ENCODE assay signal across 19 cellular contexts in genomic region chr9:92720209-92720765, GRCh38.
"Had no signal": no experiment of that assay in that cellular context is flagged by ENCODE, and none has a peak within 500 bp of the region (broad histone marks: within the 10 kb centered on the region; RNA-seq: fewer than 3 reads in every experiment).

No MANE protein-coding gene starts in this region.

- H3K9me3 Mint-ChIP-seq: activated CD4-positive, alpha-beta T cell treated with anti-CD3 and anti-CD28 coated beads, Interleukin-2, amount 10 ng/mL, durations not matched to agents 7 days and 5 days; activated naive CD4-positive, alpha-beta T cell treated with anti-CD3 and anti-CD28 coated beads, Interleukin-2, amount 50 U/mL, for 72 hours; neural crest cell; T-helper 1 cell treated with Interleukin-12 subunit alpha and Interleukin-12 subunit beta and Interleukin-4 antibody, amounts not matched to agents 30 μg/mL and 1 μg/mL, for 36 hours had no signal

- H3K27me3 ChIP-seq: esophagus squamous epithelium, transverse colon had no signal

- H3K27me3 Mint-ChIP-seq: activated CD4-positive, alpha-beta T cell treated with anti-CD3 and anti-CD28 coated beads, Interleukin-2, amount 10 ng/mL, durations not matched to agents 7 days and 5 days had no signal

- ATAC-seq: activated naive CD4-positive, alpha-beta T cell treated with anti-CD3 and anti-CD28 coated beads, Interleukin-2, amount 50 U/mL, for 72 hours; left colon; SK-N-SH treated with all-trans-retinoic acid at 6 μM for 48 hours had no signal

- DNase-seq: activated CD4-positive, CD25-positive, alpha-beta regulatory T cell; activated effector memory CD4-positive, alpha-beta T cell treated with anti-CD3 and anti-CD28 coated beads, Interleukin-2, amount 50 U/mL, for 16 hours; activated T-cell treated with anti-CD3 and anti-CD28 coated beads, Interleukin-2, amount 50 U/mL, for 1 hour; anterior cingulate cortex; cerebellar nuclear complex; dermis blood vessel endothelial cell; esophagus squamous epithelium; foreskin fibroblast; mesenchymal stem cell; retina; small intestine; substantia nigra; transverse colon had no signal

- H3K9me3 ChIP-seq: esophagus squamous epithelium, transverse colon had no signal

- H3K4me3 ChIP-seq: esophagus squamous epithelium, transverse colon had no signal

- H3K27ac Mint-ChIP-seq: activated CD4-positive, alpha-beta T cell treated with anti-CD3 and anti-CD28 coated beads, Interleukin-2, amount 10 ng/mL, durations not matched to agents 7 days and 5 days; activated naive CD4-positive, alpha-beta T cell treated with anti-CD3 and anti-CD28 coated beads, Interleukin-2, amount 50 U/mL, for 72 hours; T-helper 1 cell treated with Interleukin-12 subunit alpha and Interleukin-12 subunit beta and Interleukin-4 antibody, amounts not matched to agents 30 μg/mL and 1 μg/mL, for 36 hours had no signal

- H3K4me3 Mint-ChIP-seq: activated CD4-positive, alpha-beta T cell treated with anti-CD3 and anti-CD28 coated beads, Interleukin-2, amount 10 ng/mL, durations not matched to agents 7 days and 5 days; neural crest cell; T-helper 1 cell treated with Interleukin-12 subunit alpha and Interleukin-12 subunit beta and Interleukin-4 antibody, amounts not matched to agents 30 μg/mL and 1 μg/mL, for 36 hours had no signal
